In genomic region chr2:215431778-215432758, GRCh38 we compare ENCODE assay signal across 18 cellular contexts. TPM values are rescaled to one million over a fixed set of nuclear protein-coding genes. Genes with fewer than 3 reads are reported as not detected.
DNase-seq lines count a peak whose midpoint lies in the region; ATAC-seq and TF ChIP-seq lines count a peak whose summit lies in the region.
"Had no signal": no experiment of that assay in that cellular context is flagged by ENCODE, and none has a peak within 500 bp of the region (broad histone marks: within the 10 kb centered on the region; RNA-seq: fewer than 3 reads in every experiment).

No MANE protein-coding gene starts in this region.

- peaks cover 44% of the 10 kb centered on the region for H3K79me2 ChIP-seq in hepatocyte
- H3K79me2 ChIP-seq: parathyroid adenoma had no signal

- WGBS in hepatocyte (ENCODE audit: low lambda C conversion rate, missing lambda C conversion rate) = 77% methylated on average over 7 of the region's 7 CpGs

- no peaks in the 10 kb centered on the region for H3K9me3 ChIP-seq in hepatocyte (ENCODE audit: low read depth)
- no peaks in the 10 kb centered on the region for H3K9me3 ChIP-seq in skeletal muscle satellite cell (replicated peaks; ENCODE audit: low read length)
- H3K9me3 ChIP-seq: upper lobe of left lung had no signal

- H3K27ac ChIP-seq in brain microvascular endothelial cell = peak overlapping the region; percentile 96
- H3K27ac ChIP-seq in hepatocyte = peak overlapping the region; percentile 86
- H3K27ac ChIP-seq: epithelial cell of prostate, parathyroid adenoma had no signal

- H3K27me3 ChIP-seq in brain microvascular endothelial cell (replicated peaks) (no peaks in the 10 kb centered on the region), hepatocyte (no peaks in the 10 kb centered on the region), skeletal muscle satellite cell (ENCODE audit: control insufficient read depth, insufficient read depth, low read length) (no peaks in the 10 kb centered on the region)

- no peak overlapping the region for H2AFZ ChIP-seq in hepatocyte
- H2AFZ ChIP-seq: parathyroid adenoma had no signal

- no peaks in the 10 kb centered on the region for H3K9me2 ChIP-seq in hepatocyte (replicated peaks; ENCODE audit: insufficient read depth)

- H3K4me1 ChIP-seq in hepatocyte (ENCODE audit: insufficient read depth) (peaks cover 24% of the 10 kb centered on the region), skeletal muscle satellite cell (ENCODE audit: control insufficient read depth, insufficient read depth, low read length) (peaks cover 33% of the 10 kb centered on the region)
- H3K4me1 ChIP-seq: parathyroid adenoma had no signal

- peak overlapping the region; percentile 79 for H3K4me2 ChIP-seq in hepatocyte
- H3K4me2 ChIP-seq in skeletal muscle satellite cell (ENCODE audit: low read length) = peak overlapping the region; percentile 88

- ATAC-seq in GM21786 (IDR thresholded peaks at IDR 0.05; ENCODE audit: unreplicated experiment) = no peak
- ATAC-seq: activated CD4-positive, CD25-positive, alpha-beta regulatory T cell treated with anti-CD3 and anti-CD28 coated beads, Interleukin-2, amount 50 U/mL, for 24 hours had no signal

- H3K9ac ChIP-seq in skeletal muscle satellite cell (ENCODE audit: low read depth, low read length) = peak overlapping the region; percentile 96
- H3K9ac ChIP-seq: parathyroid adenoma had no signal

- in situ Hi-C loops in brain microvascular endothelial cell (cut with HindIII; ENCODE audit: low pct_ligation_motif_present, low sequenced_read_pairs) = loop anchor here (25.0 kb wide), 1 partner anchor 480 kb away; no protein-coding TSS in a partner anchor

- DNase-seq in EH (ENCODE audit: low read depth) = peak; percentile 52
- peak; percentile 62 for DNase-seq in brain microvascular endothelial cell
- DNase-seq in hepatocyte (ENCODE audit: low spot score) = no peak
- DNase-seq in NCI-H2227 treated with DMSO at 0.1 percent for 48 hours (lab: John Stamatoyannopoulos, UW) = no peak
- no peak for DNase-seq in NCI-H2029 (lab: John Stamatoyannopoulos, UW)
- DNase-seq in stimulated activated CD4-positive, alpha-beta T cell treated with anti-CD3 and anti-CD28 coated beads, Interleukin-4, amount 100 ng/mL, for 24 hours = no peak
- DNase-seq: activated CD8-positive, alpha-beta memory T cell treated with anti-CD3 and anti-CD28 coated beads, Interleukin-2, amount 50 U/mL, for 4 hours; activated naive CD4-positive, alpha-beta T cell treated with anti-CD3 and anti-CD28 coated beads, Interleukin-2, amount 50 U/mL, for 16 hours; cerebellar nuclear complex; midbrain; NCI-H1105; NCI-H345; upper lobe of left lung had no signal

- TF ChIP-seq CTCF in brain microvascular endothelial cell (IDR thresholded peaks at IDR 0.05; ENCODE audit: low read depth, low read length, missing control alignments) = no peak
- TF ChIP-seq CTCF in hepatocyte (IDR thresholded peaks at IDR 0.05; ENCODE audit: poor library complexity) = no peak

- peak overlapping the region; percentile 96 for H3K4me3 ChIP-seq in brain microvascular endothelial cell (ENCODE audit: low read depth, low read length)
- H3K4me3 ChIP-seq in hepatocyte = no peak overlapping the region
- H3K4me3 ChIP-seq in skeletal muscle satellite cell (ENCODE audit: low read length) = peak overlapping the region; percentile 86

- no peaks in the 10 kb centered on the region for H4K20me1 ChIP-seq in hepatocyte (ENCODE audit: insufficient read depth, poor library complexity, severe bottlenecking)

- H3K36me3 ChIP-seq in brain microvascular endothelial cell (replicated peaks) (peaks cover 87% of the 10 kb centered on the region), hepatocyte (replicated peaks; ENCODE audit: insufficient read depth, low read depth) (no peaks in the 10 kb centered on the region), skeletal muscle satellite cell (ENCODE audit: insufficient read depth, low read length) (peaks cover 86% of the 10 kb centered on the region)

RNA-seq across cellular contexts. Expression of gene FN1, which starts 3.8 kb away (rescaled TPM):
- 2,129 and 3,020 TPM in 2 replicates for total RNA-seq in hepatocyte
- polyA plus RNA-seq in hepatocyte = 1,572 and 1,650 TPM in 2 replicates
- total RNA-seq in skeletal muscle satellite cell (2012; rRNA removed) = 9,411 and 9,536 TPM in 2 replicates

Comparison
In these comparisons a context has a peak if more than half of its experiments do, and no peak if none do; other contexts are left out.
1. DNase-seq: peak in EH (single experiment) and brain microvascular endothelial cell (single experiment); none in hepatocyte (single experiment), NCI-H2227 treated with DMSO at 0.1 percent for 48 hours (single experiment), NCI-H2029 (single experiment) and stimulated activated CD4-positive, alpha-beta T cell treated with anti-CD3 and anti-CD28 coated beads, Interleukin-4, amount 100 ng/mL, for 24 hours (single experiment).